Comparison of ENCODE assay signal across 23 cellular contexts in the genomic region with DNA sequence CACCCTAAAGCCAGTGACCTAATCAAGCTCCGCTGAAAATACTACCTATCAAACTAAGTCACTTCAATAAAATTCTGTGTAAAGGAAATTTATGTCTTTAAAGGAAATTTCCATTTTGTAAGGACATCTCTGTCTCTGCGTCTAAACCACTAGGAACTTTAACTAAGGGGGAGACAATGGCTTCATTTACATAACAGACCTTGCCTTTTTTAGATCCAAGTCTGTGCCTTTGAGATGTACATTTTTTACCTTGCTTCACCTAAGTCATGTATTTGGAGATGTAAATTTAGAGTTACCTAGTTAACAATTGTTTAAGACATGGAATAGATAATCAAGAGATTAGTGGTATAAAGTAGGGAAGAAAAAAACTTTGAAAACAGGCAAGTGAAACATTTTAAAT. TPM values are rescaled to one million over a fixed set of nuclear protein-coding genes. Genes with fewer than 3 reads are reported as not detected.
"Had no signal": no experiment of that assay in that cellular context is flagged by ENCODE, and none has a peak within 500 bp of the region (broad histone marks: within the 10 kb centered on the region; RNA-seq: fewer than 3 reads in every experiment).

No MANE protein-coding gene starts in this region.

- H3K36me3 ChIP-seq: esophagus muscularis mucosa, gastrocnemius medialis, heart right ventricle, stomach, thoracic aorta had no signal

- H3K4me3 ChIP-seq: esophagus muscularis mucosa, gastrocnemius medialis, heart right ventricle, stomach, thoracic aorta had no signal

- H3K4me3 Mint-ChIP-seq: nephron had no signal

- H3K27ac Mint-ChIP-seq: naive B cell, nephron had no signal

- H3K27ac ChIP-seq: epithelial cell of prostate, esophagus muscularis mucosa, gastrocnemius medialis, heart right ventricle, stomach, thoracic aorta had no signal

- H3K9me3 ChIP-seq: gastrocnemius medialis had no signal

- ATAC-seq: gastrocnemius medialis, heart right ventricle, sciatic nerve had no signal

- H3K4me1 Mint-ChIP-seq: naive B cell, nephron had no signal

- H3K4me1 ChIP-seq: esophagus muscularis mucosa, gastrocnemius medialis, heart right ventricle, stomach had no signal

- DNase-seq: effector memory CD4-positive, alpha-beta T cell; gastrocnemius medialis; heart right ventricle; kidney glomerular epithelial cell; mesendoderm; naive B cell; posterior cingulate gyrus; stimulated activated naive CD4-positive, alpha-beta T cell; stomach; substantia nigra; trophoblast cell had no signal

RNA-seq across cellular contexts. Expression of gene GLT6D1, which starts 10.2 kb away (rescaled TPM):
- total RNA-seq: esophagus muscularis mucosa, fibroblast of villous mesenchyme, gastrocnemius medialis, heart right ventricle, liver, lung microvascular endothelial cell, osteoblast, pulmonary artery endothelial cell, sciatic nerve, skeletal muscle tissue, stomach, thoracic aorta, urinary bladder had no signal
- polyA plus RNA-seq: heart right ventricle, liver, stomach, urinary bladder had no signal

RNA-seq across cellular contexts. Expression of gene LCN9, which starts 13.6 kb away (rescaled TPM):
- total RNA-seq: esophagus muscularis mucosa, fibroblast of villous mesenchyme, gastrocnemius medialis, heart right ventricle, liver, lung microvascular endothelial cell, osteoblast, pulmonary artery endothelial cell, sciatic nerve, skeletal muscle tissue, stomach, thoracic aorta, urinary bladder had no signal
- polyA plus RNA-seq: heart right ventricle, liver, stomach, urinary bladder had no signal

RNA-seq across cellular contexts. Expression of gene SOHLH1, which starts 49.8 kb away (rescaled TPM):
- total RNA-seq: esophagus muscularis mucosa, fibroblast of villous mesenchyme, gastrocnemius medialis, heart right ventricle, liver, lung microvascular endothelial cell, osteoblast, pulmonary artery endothelial cell, sciatic nerve, stomach, thoracic aorta, urinary bladder had no signal
- polyA plus RNA-seq: heart right ventricle, liver, stomach, urinary bladder had no signal

RNA-seq across cellular contexts. Expression of gene KCNT1, which starts 52.5 kb away (rescaled TPM):
- total RNA-seq: fibroblast of villous mesenchyme, lung microvascular endothelial cell, osteoblast had no signal
